In genomic region chr13:114296902-114297301, GRCh38 we compare ENCODE assay signal across 19 cellular contexts. TPM values are rescaled to one million over a fixed set of nuclear protein-coding genes. Genes with fewer than 3 reads are reported as not detected.
DNase-seq lines count a peak whose midpoint lies in the region; ATAC-seq, FAIRE-seq and TF ChIP-seq lines count a peak whose summit lies in the region.
"Had no signal": no experiment of that assay in that cellular context is flagged by ENCODE, and none has a peak within 500 bp of the region (broad histone marks: within the 10 kb centered on the region; RNA-seq: fewer than 3 reads in every experiment).

No MANE protein-coding gene starts in this region.

- SMC1A ChIA-PET in GM12878 (lab: Charles Lee; ENCODE audit: uncharacterized antibody, unreplicated experiment) = no interaction called here

- peaks cover 5% of the 10 kb centered on the region for H3K79me2 ChIP-seq in GM12878 (ENCODE audit: control insufficient read depth, insufficient read depth, low read length)

- peak overlapping the region; percentile 41 for H2AFZ ChIP-seq in GM12878 (ENCODE audit: control insufficient read depth, low read depth, low read length)

- WGBS in GM12878 (ENCODE audit: insufficient coverage, insufficient replicate concordance, low lambda C conversion rate, missing lambda C conversion rate) = 1% methylated on average over 5 of the region's 5 CpGs

- no peak for TF ChIP-seq RAD21 in GM12878 (IDR thresholded peaks at IDR 0.05; ENCODE audit: insufficient read depth, low read depth, low read length)

- RAD21 ChIA-PET in GM12878 (lab: Charles Lee; ENCODE audit: unreplicated experiment) = interaction anchor here (1.4 kb wide), 1 partner anchor 17 kb away, joined by 3 read pairs; the partner anchor contains the start of gene CHAMP1

- H3K27me3 Mint-ChIP-seq in activated T-cell treated with anti-CD3 and anti-CD28 coated beads, Interleukin-2, amount 50 U/mL, for 72 hours (ENCODE audit: low read depth) = no peaks in the 10 kb centered on the region
- no peaks in the 10 kb centered on the region for H3K27me3 Mint-ChIP-seq in activated T-cell treated with anti-CD3 and anti-CD28 coated beads, Interleukin-2, amount 50 U/mL, for 24 hours
- H3K27me3 Mint-ChIP-seq: CD4-positive, alpha-beta T cell had no signal

- TF ChIP-seq EP300 in GM12878 (IDR thresholded peaks at IDR 0.05; ENCODE audit: borderline replicate concordance in 1 of 2, control insufficient read depth in 1 of 2, low read depth in 2 of 2, low read length in 2 of 2) = no peak

- CTCF ChIA-PET in GM12878 (lab: Yijun Ruan, JAX) = no interaction called here

- H4K20me1 ChIP-seq in GM12878 (ENCODE audit: control insufficient read depth, insufficient read depth) = no peaks in the 10 kb centered on the region

- peak overlapping the region; percentile 69 for H3K4me2 ChIP-seq in GM12878 (ENCODE audit: control insufficient read depth, insufficient read depth)

- no peak for DNase-seq in activated T-cell treated with anti-CD3 and anti-CD28 coated beads, Interleukin-2, amount 50 U/mL, for 72 hours
- DNase-seq in activated T-cell treated with anti-CD3 and anti-CD28 coated beads, Interleukin-2, amount 50 U/mL, for 24 hours = no peak
- DNase-seq in GM12878 (ENCODE audit: low read depth, low spot score) (no peak), SIG-M5 treated with dmso at 0.1 percent for 504 hours (lab: John Stamatoyannopoulos, UW; ENCODE audit: unreplicated experiment) (no peak)
- DNase-seq: AML-193; Calu3; CD4-positive, alpha-beta T cell; DMS 273 treated with DMSO at 0.1 percent for 48 hours; HCEC 1CT; HFFc6; Karpas-422 had no signal

- in situ Hi-C loops in GM12878 (cut with MboI) = no loop called here

- intact Hi-C loops in GM12878 (cut with micrococcal nuclease; ENCODE audit: unreplicated experiment) = no loop called here

- H3K36me3 Mint-ChIP-seq in activated T-cell treated with anti-CD3 and anti-CD28 coated beads, Interleukin-2, amount 50 U/mL, for 72 hours (ENCODE audit: insufficient read depth in 2 of 2) = peaks cover 12 to 23% of the 10 kb centered on the region in 2 donors
- peaks cover 83% of the 10 kb centered on the region for H3K36me3 Mint-ChIP-seq in activated T-cell treated with anti-CD3 and anti-CD28 coated beads, Interleukin-2, amount 50 U/mL, for 24 hours (ENCODE audit: low read depth)

- FAIRE-seq in GM12878 (lab: Jason Lieb, UNC) = peak; percentile 83
- FAIRE-seq: GM12891, GM19239 had no signal

- H3K27ac ChIP-seq in GM12878 (ENCODE audit: control insufficient read depth, insufficient read depth) = peak overlapping the region; percentile 82
- H3K27ac ChIP-seq: 22Rv1 had no signal

- peaks cover 6 to 29% of the 10 kb centered on the region in 2 experiments for H3K36me3 ChIP-seq in GM12878 (ENCODE audit: control insufficient read depth in 2 of 2, insufficient read depth in 2 of 2, low read length in 1 of 2)

- POLR2A ChIA-PET in GM12878 (lab: Charles Lee) = interaction anchor here (1.2 kb wide), 1 partner anchor 17 kb away, joined by 4 read pairs; no protein-coding TSS in a partner anchor

- H3K9ac ChIP-seq in GM12878 (ENCODE audit: control insufficient read depth, insufficient read depth, low read length) = peak overlapping the region; percentile 44
- H3K9ac ChIP-seq: BLaER1 treated with 17β-estradiol and CSF1 and Interleukin-3, amounts not matched to agents 10 nM and 100 nM had no signal

- H3K4me3 ChIP-seq in GM12878 = no peak overlapping the region
- H3K4me3 ChIP-seq: BLaER1 treated with 17β-estradiol and CSF1 and Interleukin-3, amounts not matched to agents 10 nM and 100 nM had no signal

- H3K4me1 Mint-ChIP-seq in activated T-cell treated with anti-CD3 and anti-CD28 coated beads, Interleukin-2, amount 50 U/mL, for 72 hours (ENCODE audit: low read depth) = peaks cover 6% of the 10 kb centered on the region
- peaks cover 11% of the 10 kb centered on the region for H3K4me1 Mint-ChIP-seq in activated T-cell treated with anti-CD3 and anti-CD28 coated beads, Interleukin-2, amount 50 U/mL, for 24 hours (ENCODE audit: low read depth)

- peaks cover 45% of the 10 kb centered on the region for H3K4me1 ChIP-seq in GM12878 (ENCODE audit: control insufficient read depth, insufficient read depth, low read length)

- ATAC-seq in activated T-cell treated with anti-CD3 and anti-CD28 coated beads, Interleukin-2, amount 50 U/mL, for 72 hours (replicated peaks in 1 of 2) = no peak
- peak; percentile 50 for ATAC-seq in HG02870 (IDR thresholded peaks at IDR 0.05; ENCODE audit: unreplicated experiment)
- ATAC-seq in GM12878 = peak; percentile 33
- no peak for ATAC-seq in GM21825 (IDR thresholded peaks at IDR 0.05; ENCODE audit: unreplicated experiment)
- no peak for ATAC-seq in GM21390 (IDR thresholded peaks at IDR 0.05; ENCODE audit: unreplicated experiment)
- no peak for ATAC-seq in HG03469 (IDR thresholded peaks at IDR 0.05; ENCODE audit: unreplicated experiment)

- H3K27me3 ChIP-seq in GM12878 (replicated peaks in 1 of 2; ENCODE audit: control insufficient read depth in 2 of 2, insufficient read depth in 2 of 2, low read length in 1 of 2) = no peaks in the 10 kb centered on the region
- H3K27me3 ChIP-seq: BLaER1 treated with 17β-estradiol and CSF1 and Interleukin-3, amounts not matched to agents 10 nM and 100 nM had no signal

- peak overlapping the region; percentile 65 for H3K27ac Mint-ChIP-seq in activated T-cell treated with anti-CD3 and anti-CD28 coated beads, Interleukin-2, amount 50 U/mL, for 72 hours
- no peak overlapping the region for H3K27ac Mint-ChIP-seq in activated T-cell treated with anti-CD3 and anti-CD28 coated beads, Interleukin-2, amount 50 U/mL, for 24 hours
- H3K27ac Mint-ChIP-seq: CD4-positive, alpha-beta T cell; HFFc6 had no signal

- no peak for TF ChIP-seq CTCF in GM12878 (IDR thresholded peaks at IDR 0.05 in 2 of 3, conservative IDR thresholded peaks at IDR 0.05 in 1 of 3; ENCODE audit: control insufficient read depth in 2 of 3, extremely low read depth in 1 of 3, insufficient read depth in 1 of 3, low read depth in 3 of 3, low read length in 3 of 3)

- no TSS peak for BruUV-seq in GM12878 (replicated peaks; lab: Mats Ljungman, UMichigan)

- no peak; the same call in none of the 2 replicates for TF ChIP-seq POLR2A in GM12878 (IDR thresholded peaks at IDR 0.05; ENCODE audit: low read depth, low read length)

- no peak overlapping the region for H3K4me3 Mint-ChIP-seq in activated T-cell treated with anti-CD3 and anti-CD28 coated beads, Interleukin-2, amount 50 U/mL, for 72 hours
- H3K4me3 Mint-ChIP-seq in activated T-cell treated with anti-CD3 and anti-CD28 coated beads, Interleukin-2, amount 50 U/mL, for 24 hours = no peak overlapping the region
- H3K4me3 Mint-ChIP-seq: CD4-positive, alpha-beta T cell; HFFc6 had no signal

- H3K9me3 Mint-ChIP-seq in activated T-cell treated with anti-CD3 and anti-CD28 coated beads, Interleukin-2, amount 50 U/mL, for 72 hours = no peaks in the 10 kb centered on the region
- H3K9me3 Mint-ChIP-seq in activated T-cell treated with anti-CD3 and anti-CD28 coated beads, Interleukin-2, amount 50 U/mL, for 24 hours = no peaks in the 10 kb centered on the region
- H3K9me3 Mint-ChIP-seq: CD4-positive, alpha-beta T cell; HFFc6 had no signal

- H3K9me3 ChIP-seq in GM12878 (replicated peaks; ENCODE audit: control insufficient read depth, insufficient read depth, low read length) = no peaks in the 10 kb centered on the region
- H3K9me3 ChIP-seq: BLaER1 treated with 17β-estradiol and CSF1 and Interleukin-3, amounts not matched to agents 10 nM and 100 nM had no signal

TF ChIP-seq in GM12878, 131 proteins besides CTCF, POLR2A, EP300 and RAD21 (continues in another document):
- TF ChIP-seq FOXK2 (IDR thresholded peaks at IDR 0.05) (no peak), MXI1 (IDR thresholded peaks at IDR 0.05; ENCODE audit: low read depth, low read length) (no peak), KAT2A (conservative IDR thresholded peaks at IDR 0.05; ENCODE audit: control insufficient read depth, low read depth, low read length) (no peak), CREB1 (IDR thresholded peaks at IDR 0.05; ENCODE audit: low read depth) (no peak; the same call in 1 of the 2 replicates)

RNA-seq across cellular contexts. Expression of gene UPF3A, which starts 15.5 kb away (rescaled TPM):
- total RNA-seq in activated T-cell treated with anti-CD3 and anti-CD28 coated beads, Interleukin-2, amount 50 U/mL, for 72 hours = 10 to 100 TPM; 66.4 to 81.5 TPM
- total RNA-seq in GM12878 (2013; cell fraction: nucleolus; rRNA removed) = 73.1 and 73.8 TPM in 2 replicates
- 35.1 and 38.2 TPM in 2 replicates for total RNA-seq in GM12878 (2014; rRNA removed)
- total RNA-seq in GM12878 (2014; rRNA removed; fragmentation: Illumina TruSeq; extraction: Trizol) = 43.5 TPM in 2 replicates
- total RNA-seq in GM12878 (2021) = 40.0 and 42.6 TPM in 2 replicates
- 36.7 TPM for polyA plus RNA-seq in GM12878 (2011; ENCODE audit: low read depth)
- 43.1 and 56.7 TPM in 2 replicates for polyA plus RNA-seq in GM12878 (2011; rRNA removed)
- polyA plus RNA-seq in GM12878 (2011; cell fraction: cytosol; rRNA removed) = 26.0 and 30.5 TPM in 2 replicates
- polyA plus RNA-seq in GM12878 (2011; cell fraction: nucleus; rRNA removed) = 50.5 and 71.9 TPM in 2 replicates
- 43.3 and 48.8 TPM in 2 replicates for polyA plus RNA-seq in GM12878 (2012)
- polyA plus RNA-seq in GM12878 (2014; fragmentation: Illumina TruSeq; extraction: Trizol) = 61.5 and 66.9 TPM in 2 replicates
- 10 to 100 TPM; 18.6 to 34.4 TPM for polyA plus RNA-seq in GM12878 (2014; fragmentation: Nextera tagmentation; extraction: Ambion mirVana)
- 47.7 and 58.6 TPM in 2 replicates for polyA plus RNA-seq in GM12878 (2014; rRNA removed)
- 10 to 100 TPM; 46.4 to 51.8 TPM for polyA plus RNA-seq in GM12878 (2016; fragmentation: Nextera tagmentation; extraction: Ambion mirVana)
- polyA minus RNA-seq in GM12878 (2011; rRNA and poly(A)+ RNA removed) = 12.1 and 12.2 TPM in 2 replicates
- polyA minus RNA-seq in GM12878 (2011; cell fraction: cytosol; rRNA and poly(A)+ RNA removed) = 6.5 TPM in 2 replicates
- polyA minus RNA-seq in GM12878 (2011; cell fraction: nucleus; rRNA and poly(A)+ RNA removed) = 15.5 and 27.9 TPM in 2 replicates

RNA-seq across cellular contexts. Expression of gene CHAMP1, which starts 17.4 kb away (rescaled TPM):
- total RNA-seq in activated T-cell treated with anti-CD3 and anti-CD28 coated beads, Interleukin-2, amount 50 U/mL, for 72 hours = 10 to 100 TPM; 39.4 to 42.3 TPM
- total RNA-seq in GM12878 (2013; cell fraction: nucleolus; rRNA removed) = 24.6 and 27.5 TPM in 2 replicates
- 18.1 and 18.5 TPM in 2 replicates for total RNA-seq in GM12878 (2014; rRNA removed)
- 15.7 and 15.8 TPM in 2 replicates for total RNA-seq in GM12878 (2014; rRNA removed; fragmentation: Illumina TruSeq; extraction: Trizol)
- total RNA-seq in GM12878 (2021) = 48.1 and 52.0 TPM in 2 replicates
- polyA plus RNA-seq in GM12878 (2011; ENCODE audit: low read depth) = 13.3 TPM
- 16.0 and 20.2 TPM in 2 replicates for polyA plus RNA-seq in GM12878 (2011; rRNA removed)
- 21.0 and 31.3 TPM in 2 replicates for polyA plus RNA-seq in GM12878 (2011; cell fraction: cytosol; rRNA removed)
- polyA plus RNA-seq in GM12878 (2011; cell fraction: nucleus; rRNA removed) = 36.9 and 45.2 TPM in 2 replicates
- 20.1 and 25.3 TPM in 2 replicates for polyA plus RNA-seq in GM12878 (2012)
- 54.8 and 57.8 TPM in 2 replicates for polyA plus RNA-seq in GM12878 (2014; fragmentation: Illumina TruSeq; extraction: Trizol)
- 1 to 10 TPM; 1.1 to 2.8 TPM for polyA plus RNA-seq in GM12878 (2014; fragmentation: Nextera tagmentation; extraction: Ambion mirVana)
- 27.3 and 27.5 TPM in 2 replicates for polyA plus RNA-seq in GM12878 (2014; rRNA removed)
- polyA plus RNA-seq in GM12878 (2016; fragmentation: Nextera tagmentation; extraction: Ambion mirVana) = 10 to 100 TPM; 39.6 to 39.8 TPM
- 11.8 and 13.0 TPM in 2 replicates for polyA minus RNA-seq in GM12878 (2011; rRNA and poly(A)+ RNA removed)
- polyA minus RNA-seq in GM12878 (2011; cell fraction: cytosol; rRNA and poly(A)+ RNA removed) = 11.5 and 14.7 TPM in 2 replicates
- polyA minus RNA-seq in GM12878 (2011; cell fraction: nucleus; rRNA and poly(A)+ RNA removed) = 15.4 and 28.5 TPM in 2 replicates

Comparison
In these comparisons a context has a peak if more than half of its experiments do, and no peak if none do; other contexts are left out.
1. ATAC-seq: peak in HG02870 (single experiment) and GM12878 (single experiment); none in activated T-cell treated with anti-CD3 and anti-CD28 coated beads, Interleukin-2, amount 50 U/mL, for 72 hours (0 of 2), GM21825 (single experiment), GM21390 (single experiment) and HG03469 (single experiment).